Comparison of ENCODE assay signal across 10 cellular contexts in the genomic region with DNA sequence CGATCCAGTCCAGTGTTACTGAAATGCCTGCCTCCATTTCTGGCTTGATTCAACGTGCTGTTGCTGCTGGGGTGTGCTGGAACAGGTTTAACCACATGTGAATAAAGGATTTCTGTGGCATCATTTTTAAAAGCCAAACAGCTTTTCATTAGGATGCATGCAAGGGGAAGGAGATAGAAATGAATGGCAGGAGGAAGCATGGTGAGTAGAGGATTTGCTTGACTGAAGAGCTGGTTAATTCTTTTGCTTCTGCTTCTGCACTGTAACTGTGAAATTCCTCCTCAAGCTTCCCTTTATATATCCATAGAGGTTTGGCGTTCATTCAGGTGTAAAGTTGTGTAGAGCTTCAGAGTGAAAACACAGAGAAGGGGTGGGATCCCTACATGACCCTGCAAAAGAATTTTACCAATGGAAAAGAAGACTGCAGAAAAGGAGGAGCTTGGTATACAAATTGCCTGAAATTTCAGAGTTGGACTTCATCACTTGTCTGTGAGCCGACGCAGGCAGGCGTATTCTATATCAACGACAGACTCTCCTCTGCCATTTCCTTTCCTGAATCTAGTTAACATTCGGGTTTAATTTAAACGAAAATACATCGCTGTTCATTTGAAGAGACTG. TPM values are rescaled to one million over a fixed set of nuclear protein-coding genes. Genes with fewer than 3 reads are reported as not detected.
DNase-seq lines count a peak whose midpoint lies in the region; TF ChIP-seq lines count a peak whose summit lies in the region.
"Had no signal": no experiment of that assay in that cellular context is flagged by ENCODE, and none has a peak within 500 bp of the region (broad histone marks: within the 10 kb centered on the region; RNA-seq: fewer than 3 reads in every experiment).

Gene SOSTDC1, minus strand, starts transcription at position 270 of the 618 bp plus-strand sequence. Its CDS starts 70 bp downstream, at position 200.

- TF ChIP-seq CTCF in 22Rv1 (IDR thresholded peaks at IDR 0.05) (no peak), colonic mucosa (IDR thresholded peaks at IDR 0.05) (no peak)

- no peak within 1 kb of the TSS for H3K4ac ChIP-seq in mesendoderm (ENCODE audit: low read depth, low read length)

- peak within 1 kb of the TSS; percentile 72 for H3K27ac ChIP-seq in 22Rv1
- H3K27ac ChIP-seq in colonic mucosa = peak within 1 kb of the TSS; percentile 32
- H3K27ac ChIP-seq in mesendoderm (ENCODE audit: low read depth, low read length) = no peak within 1 kb of the TSS
- H3K27ac ChIP-seq: BLaER1 treated with 17β-estradiol and CSF1 and Interleukin-3, amounts not matched to agents 10 nM and 100 nM had no signal

- H3K27me3 ChIP-seq in colonic mucosa (no peaks in the 10 kb centered on the region), mesendoderm (ENCODE audit: insufficient read depth, low read length, poor library complexity) (no peaks in the 10 kb centered on the region)
- H3K27me3 ChIP-seq: BLaER1 treated with 17β-estradiol and CSF1 and Interleukin-3, amounts not matched to agents 10 nM and 100 nM had no signal

- H3K79me2 ChIP-seq in mesendoderm (ENCODE audit: control insufficient read depth, insufficient read depth, low read length) = no peaks in the 10 kb centered on the region

- H3K18ac ChIP-seq in mesendoderm (ENCODE audit: low read length) = no peak within 1 kb of the TSS

- H3K56ac ChIP-seq in mesendoderm (ENCODE audit: low read length) = no peak within 1 kb of the TSS

- H3K4me3 ChIP-seq in colonic mucosa (peak within 1 kb of the TSS; percentile 7), mesendoderm (ENCODE audit: low read length) (no peak within 1 kb of the TSS)
- H3K4me3 ChIP-seq: BLaER1 treated with 17β-estradiol and CSF1 and Interleukin-3, amounts not matched to agents 10 nM and 100 nM had no signal

- H3K9me3 ChIP-seq in colonic mucosa = no peaks in the 10 kb centered on the region
- H3K9me3 ChIP-seq: BLaER1 treated with 17β-estradiol and CSF1 and Interleukin-3, amounts not matched to agents 10 nM and 100 nM had no signal

- no peak within 1 kb of the TSS for H3K23ac ChIP-seq in mesendoderm (ENCODE audit: low read length)

- intact Hi-C loops in colonic mucosa (cut with DNase I) = no loop called here

- H3K79me1 ChIP-seq in mesendoderm (ENCODE audit: low read length) = no peaks in the 10 kb centered on the region

- H3K4me1 ChIP-seq in colonic mucosa (no peaks in the 10 kb centered on the region), mesendoderm (ENCODE audit: control insufficient read depth, low read depth, low read length) (peaks cover 2% of the 10 kb centered on the region)

- H2BK120ac ChIP-seq in mesendoderm (ENCODE audit: low read depth, low read length) = no peak within 1 kb of the TSS

- H3K36me3 ChIP-seq in colonic mucosa (no peaks in the 10 kb centered on the region), mesendoderm (ENCODE audit: control insufficient read depth, insufficient read depth, low read length) (no peaks in the 10 kb centered on the region)
- H3K36me3 ChIP-seq: BLaER1 treated with 17β-estradiol and CSF1 and Interleukin-3, amounts not matched to agents 10 nM and 100 nM had no signal

- no peak within 1 kb of the TSS for H2AK5ac ChIP-seq in mesendoderm (ENCODE audit: low read length)

- peak within 1 kb of the TSS in 1 of 2 donors; percentile 48 for H3K9ac ChIP-seq in colonic mucosa (ENCODE audit: low read depth in 2 of 2, low read length in 2 of 2)
- no peak within 1 kb of the TSS for H3K9ac ChIP-seq in mesendoderm (ENCODE audit: low read length)
- H3K9ac ChIP-seq: BLaER1 treated with 17β-estradiol and CSF1 and Interleukin-3, amounts not matched to agents 10 nM and 100 nM had no signal

- H2BK5ac ChIP-seq in mesendoderm (ENCODE audit: low read length) = no peak within 1 kb of the TSS

- no peak within 1 kb of the TSS for H4K8ac ChIP-seq in mesendoderm (ENCODE audit: low read depth, low read length)

- DNase-seq in NCI-H146 (lab: John Stamatoyannopoulos, UW) (peak; percentile 73), colonic mucosa (peak; percentile 54), mesendoderm (peak; percentile 37), mucosa of gallbladder (ENCODE audit: low spot score) (no peak), hippocampal formation (lab: John Stamatoyannopoulos, UW) (no peak), NCI-H524 (lab: John Stamatoyannopoulos, UW) (no peak)
- DNase-seq in activated CD4-positive, alpha-beta T cell treated with anti-CD3 and anti-CD28 coated beads, Interleukin-2, amount 50 U/mL, for 1 hour = no peak
- DNase-seq: activated B cell treated with CpG ODN at 0.5 μM for 24 hours had no signal

- H4K5ac ChIP-seq in mesendoderm (ENCODE audit: low read length) = no peak within 1 kb of the TSS

- no peak within 1 kb of the TSS for H3K4me2 ChIP-seq in mesendoderm (ENCODE audit: low read length)
- H3K4me2 ChIP-seq: BLaER1 treated with 17β-estradiol and CSF1 and Interleukin-3, amounts not matched to agents 10 nM and 100 nM had no signal

- WGBS in mesendoderm (ENCODE audit: extremely low coverage, insufficient coverage, low lambda C conversion rate) = no CpG with 5 or more reads among the region's 10 CpGs

- no peak within 1 kb of the TSS for H2BK15ac ChIP-seq in mesendoderm (replicated peaks; ENCODE audit: low read depth)

RNA-seq across cellular contexts. Expression of gene SOSTDC1, which starts in this region (rescaled TPM):
- total RNA-seq in colonic mucosa (1 to 10 TPM; 4.7 to 7.2 TPM), mucosa of gallbladder (0.12 TPM)
- polyA plus RNA-seq in mesendoderm (2013, experiment 1 of 2) = 0.91 TPM
- 0.98 TPM for polyA plus RNA-seq in mesendoderm (2013, experiment 2 of 2)
- total RNA-seq: activated B cell treated with CpG ODN at 0.5 μM for 24 hours had no signal

Comparison
In these comparisons a context has a peak if more than half of its experiments do, and no peak if none do; other contexts are left out.
1. DNase-seq: peak in NCI-H146 (single experiment), colonic mucosa (single experiment) and mesendoderm (single experiment); none in activated CD4-positive, alpha-beta T cell treated with anti-CD3 and anti-CD28 coated beads, Interleukin-2, amount 50 U/mL, for 1 hour (single experiment), mucosa of gallbladder (single experiment), hippocampal formation (0 of 2) and NCI-H524 (0 of 2).